ENCODE assay signal across 19 cellular contexts in the genomic region with DNA sequence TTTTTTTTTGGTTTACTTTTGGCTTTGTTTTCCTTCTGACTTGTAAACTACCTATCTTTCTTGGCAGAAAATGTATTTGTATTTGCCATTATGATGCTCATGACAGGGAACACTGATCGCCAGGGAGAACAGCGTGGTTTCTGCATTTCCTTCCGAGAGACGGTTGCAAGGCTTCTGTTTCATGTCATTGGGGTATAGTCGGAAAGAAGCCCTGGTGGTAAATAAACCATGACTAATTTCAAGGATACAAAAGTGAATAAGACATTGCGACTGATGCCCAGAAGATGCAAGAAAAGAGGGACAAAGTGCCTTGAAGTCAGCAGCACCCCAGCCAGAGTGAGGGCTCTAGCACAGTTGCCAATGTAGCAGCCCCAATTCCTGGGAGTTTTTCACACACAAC. TPM values are rescaled to one million over a fixed set of nuclear protein-coding genes. Genes with fewer than 3 reads are reported as not detected.
A peak's percentile ranks its signal among the peaks of the same experiment; 100 is the strongest.
DNase-seq lines count a peak whose midpoint lies in the region; ATAC-seq and TF ChIP-seq lines count a peak whose summit lies in the region.
"Had no signal": no experiment of that assay in that cellular context is flagged by ENCODE, and none has a peak within 500 bp of the region (broad histone marks: within the 10 kb centered on the region; RNA-seq: fewer than 3 reads in every experiment).

No MANE protein-coding gene starts in this region.

- no peak overlapping the region for H3K27ac Mint-ChIP-seq in natural killer cell treated with Interleukin-12 subunit alpha and Interleukin-12 subunit beta and Interleukin-15 and Interleukin-18, amount 100 ng/mL, for 72 hours
- H3K27ac Mint-ChIP-seq in natural killer cell (no peak overlapping the region), IgD-negative memory B cell (peak overlapping the region; percentile 64 to 97 (median 93)), memory B cell (peak overlapping the region; percentile 98)

- peak in 1 of 2 donors; percentile 41 for ATAC-seq in natural killer cell treated with Interleukin-12 subunit alpha and Interleukin-12 subunit beta and Interleukin-15 and Interleukin-18, amount 100 ng/mL, for 72 hours
- no peak for ATAC-seq in natural killer cell
- no peak for ATAC-seq in memory B cell (ENCODE audit: low read depth)
- ATAC-seq in GM18909 (IDR thresholded peaks at IDR 0.05; ENCODE audit: poor library complexity, unreplicated experiment): no peak
- no peak for ATAC-seq in GM18498 (IDR thresholded peaks at IDR 0.05; ENCODE audit: unreplicated experiment)
- ATAC-seq in SK-N-SH treated with all-trans-retinoic acid at 6 μM for 48 hours: no peak
- ATAC-seq: K562, PC-3 had no signal

- H3K27me3 Mint-ChIP-seq in natural killer cell treated with Interleukin-12 subunit alpha and Interleukin-12 subunit beta and Interleukin-15 and Interleukin-18, amount 100 ng/mL, for 72 hours: peaks cover 22 to 34% of the 10 kb centered on the region in 2 donors
- H3K27me3 Mint-ChIP-seq in natural killer cell (ENCODE audit: low read depth in 2 of 2): peaks cover 33 to 72% of the 10 kb centered on the region in 2 donors
- H3K27me3 Mint-ChIP-seq in IgD-negative memory B cell: no peaks in the 10 kb centered on the region
- H3K27me3 Mint-ChIP-seq in memory B cell: no peaks in the 10 kb centered on the region

- H3K4me1 Mint-ChIP-seq in natural killer cell treated with Interleukin-12 subunit alpha and Interleukin-12 subunit beta and Interleukin-15 and Interleukin-18, amount 100 ng/mL, for 72 hours (ENCODE audit: low read depth in 2 of 2): peaks cover 14 to 29% of the 10 kb centered on the region in 2 donors
- H3K4me1 Mint-ChIP-seq in natural killer cell: peaks cover 8 to 13% of the 10 kb centered on the region in 2 donors
- H3K4me1 Mint-ChIP-seq in IgD-negative memory B cell: peaks cover 39 to 65% (median 55%) of the 10 kb centered on the region in 3 donors
- H3K4me1 Mint-ChIP-seq in memory B cell: peaks cover 60% of the 10 kb centered on the region

- no peaks in the 10 kb centered on the region for H3K36me3 Mint-ChIP-seq in natural killer cell treated with Interleukin-12 subunit alpha and Interleukin-12 subunit beta and Interleukin-15 and Interleukin-18, amount 100 ng/mL, for 72 hours
- H3K36me3 Mint-ChIP-seq in natural killer cell: no peaks in the 10 kb centered on the region
- H3K36me3 Mint-ChIP-seq in IgD-negative memory B cell: peaks cover 2% of the 10 kb centered on the region
- peaks cover 3% of the 10 kb centered on the region for H3K36me3 Mint-ChIP-seq in memory B cell

- TF ChIP-seq CTCF in natural killer cell (IDR thresholded peaks at IDR 0.05): no peak

- peak overlapping the region; percentile 26 for H3K4me3 Mint-ChIP-seq in natural killer cell treated with Interleukin-12 subunit alpha and Interleukin-12 subunit beta and Interleukin-15 and Interleukin-18, amount 100 ng/mL, for 72 hours
- H3K4me3 Mint-ChIP-seq in natural killer cell (no peak overlapping the region), IgD-negative memory B cell (peak overlapping the region; percentile 31 to 89 (median 57)), memory B cell (peak overlapping the region; percentile 60)
- H3K4me3 Mint-ChIP-seq: CD4-positive, CD25-positive, alpha-beta regulatory T cell had no signal

- DNase-seq in natural killer cell treated with Interleukin-12 subunit alpha and Interleukin-12 subunit beta and Interleukin-15 and Interleukin-18, amount 100 ng/mL, for 72 hours (ENCODE audit: low spot score): no peak
- DNase-seq in natural killer cell (no peak), memory B cell (ENCODE audit: low spot score in 2 of 2) (no peak), ureter (ENCODE audit: low spot score) (peak; percentile 15)
- DNase-seq: Caco-2; CD4-positive, CD25-positive, alpha-beta regulatory T cell; DMS153; GOT3; MV-4-11; NCI-H1417; NCI-H1930; NCI-H446 treated with DMSO at 0.1 percent for 48 hours; NCI-H748 treated with DMSO at 0.1 percent for 48 hours; PC-3 had no signal

- intact Hi-C loops in natural killer cell (cut with micrococcal nuclease): no loop called here

- H3K9me3 Mint-ChIP-seq in natural killer cell treated with Interleukin-12 subunit alpha and Interleukin-12 subunit beta and Interleukin-15 and Interleukin-18, amount 100 ng/mL, for 72 hours: no peaks in the 10 kb centered on the region
- H3K9me3 Mint-ChIP-seq in natural killer cell (no peaks in the 10 kb centered on the region), IgD-negative memory B cell (no peaks in the 10 kb centered on the region), memory B cell (no peaks in the 10 kb centered on the region)

TF ChIP-seq in SK-N-SH treated with all-trans-retinoic acid at 6 μM for 48 hours, 23 proteins besides CTCF, POLR2A, EP300 and RAD21 (continues in another document):
- TF ChIP-seq ZFP3 (CRISPR knock-in tag; IDR thresholded peaks at IDR 0.05): no peak
- TF ChIP-seq ZNF565 (CRISPR knock-in tag; conservative IDR thresholded peaks at IDR 0.05; ENCODE audit: low read depth): no peak
- TF ChIP-seq BACH2 (CRISPR knock-in tag; IDR thresholded peaks at IDR 0.05; ENCODE audit: borderline replicate concordance): no peak
- no peak for TF ChIP-seq ZC3H10 (CRISPR knock-in tag; IDR thresholded peaks at IDR 0.05)
- TF ChIP-seq, protein P1, sequence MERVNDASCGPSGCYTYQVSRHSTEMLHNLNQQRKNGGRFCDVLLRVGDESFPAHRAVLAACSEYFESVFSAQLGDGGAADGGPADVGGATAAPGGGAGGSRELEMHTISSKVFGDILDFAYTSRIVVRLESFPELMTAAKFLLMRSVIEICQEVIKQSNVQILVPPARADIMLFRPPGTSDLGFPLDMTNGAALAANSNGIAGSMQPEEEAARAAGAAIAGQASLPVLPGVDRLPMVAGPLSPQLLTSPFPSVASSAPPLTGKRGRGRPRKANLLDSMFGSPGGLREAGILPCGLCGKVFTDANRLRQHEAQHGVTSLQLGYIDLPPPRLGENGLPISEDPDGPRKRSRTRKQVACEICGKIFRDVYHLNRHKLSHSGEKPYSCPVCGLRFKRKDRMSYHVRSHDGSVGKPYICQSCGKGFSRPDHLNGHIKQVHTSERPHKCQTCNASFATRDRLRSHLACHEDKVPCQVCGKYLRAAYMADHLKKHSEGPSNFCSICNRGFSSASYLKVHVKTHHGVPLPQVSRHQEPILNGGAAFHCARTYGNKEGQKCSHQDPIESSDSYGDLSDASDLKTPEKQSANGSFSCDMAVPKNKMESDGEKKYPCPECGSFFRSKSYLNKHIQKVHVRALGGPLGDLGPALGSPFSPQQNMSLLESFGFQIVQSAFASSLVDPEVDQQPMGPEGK (CRISPR knock-in tag; IDR thresholded peaks at IDR 0.05; ENCODE audit: borderline replicate concordance): no peak
- TF ChIP-seq CSRNP3 (CRISPR knock-in tag; IDR thresholded peaks at IDR 0.05): no peak
- TF ChIP-seq GLIS3 (CRISPR knock-in tag; IDR thresholded peaks at IDR 0.05): no peak
- TF ChIP-seq ESRRG (CRISPR knock-in tag; IDR thresholded peaks at IDR 0.05): no peak
- TF ChIP-seq, protein P2, sequence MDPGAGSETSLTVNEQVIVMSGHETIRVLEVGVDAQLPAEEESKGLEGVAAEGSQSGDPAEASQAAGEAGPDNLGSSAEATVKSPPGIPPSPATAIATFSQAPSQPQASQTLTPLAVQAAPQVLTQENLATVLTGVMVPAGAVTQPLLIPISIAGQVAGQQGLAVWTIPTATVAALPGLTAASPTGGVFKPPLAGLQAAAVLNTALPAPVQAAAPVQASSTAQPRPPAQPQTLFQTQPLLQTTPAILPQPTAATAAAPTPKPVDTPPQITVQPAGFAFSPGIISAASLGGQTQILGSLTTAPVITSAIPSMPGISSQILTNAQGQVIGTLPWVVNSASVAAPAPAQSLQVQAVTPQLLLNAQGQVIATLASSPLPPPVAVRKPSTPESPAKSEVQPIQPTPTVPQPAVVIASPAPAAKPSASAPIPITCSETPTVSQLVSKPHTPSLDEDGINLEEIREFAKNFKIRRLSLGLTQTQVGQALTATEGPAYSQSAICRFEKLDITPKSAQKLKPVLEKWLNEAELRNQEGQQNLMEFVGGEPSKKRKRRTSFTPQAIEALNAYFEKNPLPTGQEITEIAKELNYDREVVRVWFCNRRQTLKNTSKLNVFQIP (CRISPR knock-in tag; IDR thresholded peaks at IDR 0.05; ENCODE audit: borderline replicate concordance, low read depth): no peak
- no peak for TF ChIP-seq ARNTL (CRISPR knock-in tag; IDR thresholded peaks at IDR 0.05; ENCODE audit: borderline replicate concordance, low read depth)
- TF ChIP-seq CREB5 (CRISPR knock-in tag; IDR thresholded peaks at IDR 0.05; ENCODE audit: low read depth): no peak
- no peak for TF ChIP-seq TCF4 (CRISPR knock-in tag; IDR thresholded peaks at IDR 0.05; ENCODE audit: borderline replicate concordance)

RNA-seq across cellular contexts. Expression of gene CAPN14, which starts 4.2 kb away (rescaled TPM):
- total RNA-seq in natural killer cell treated with Interleukin-12 subunit alpha and Interleukin-12 subunit beta and Interleukin-15 and Interleukin-18, amount 100 ng/mL, for 72 hours: 1 to 10 TPM in 1 of 2 donors, under 1 TPM in 1; 0.43 to 1.2 TPM
- total RNA-seq in natural killer cell (under 1 TPM in 2 of 3 donors, not detected in 1; 0.33 to 0.43 TPM), ureter (0.62 TPM)
- polyA plus RNA-seq in IgD-negative memory B cell: 2.9 TPM
- total RNA-seq: K562, PC-3 had no signal
- polyA plus RNA-seq: K562 had no signal

RNA-seq across cellular contexts. Expression of gene EHD3, which starts 12.4 kb away (rescaled TPM):
- 1 to 10 TPM; 1.7 to 2.9 TPM for total RNA-seq in natural killer cell treated with Interleukin-12 subunit alpha and Interleukin-12 subunit beta and Interleukin-15 and Interleukin-18, amount 100 ng/mL, for 72 hours
- total RNA-seq in natural killer cell: 1 to 10 TPM; 5.6 to 7.8 (median 7.2) TPM
- polyA plus RNA-seq in IgD-negative memory B cell: 31.8 TPM
- total RNA-seq in ureter: 12.7 TPM
- total RNA-seq: Caco-2 had no signal

Comparison
In these comparisons a context has a peak if more than half of its experiments do, and no peak if none do; other contexts are left out.
1. H3K27ac Mint-ChIP-seq: peak in IgD-negative memory B cell (3 of 3) and memory B cell (single experiment); none in natural killer cell treated with Interleukin-12 subunit alpha and Interleukin-12 subunit beta and Interleukin-15 and Interleukin-18, amount 100 ng/mL, for 72 hours (0 of 2) and natural killer cell (0 of 2).